Comparison of ENCODE assay signal across 9 cellular contexts in the genomic region with DNA sequence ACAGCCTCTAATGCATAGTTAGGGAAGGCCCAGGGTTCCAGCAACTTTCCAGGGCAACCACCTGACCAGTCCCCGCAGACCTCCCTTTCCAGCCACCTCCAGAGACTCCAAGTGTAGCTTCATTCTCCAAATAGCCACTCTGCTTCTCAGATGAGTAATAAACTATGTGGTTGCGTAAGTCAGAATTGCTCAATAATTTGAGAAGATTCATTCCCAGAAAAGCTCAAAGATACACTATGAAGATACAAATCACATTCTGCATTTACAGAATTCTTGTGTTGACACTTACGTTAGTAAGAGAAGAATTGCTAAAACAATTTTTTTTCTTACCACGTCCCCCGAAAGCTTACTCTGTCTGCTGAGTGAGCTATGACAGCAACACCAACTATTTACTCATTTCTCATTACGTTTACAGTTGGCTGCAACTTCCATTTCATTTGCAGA. TPM values are rescaled to one million over a fixed set of nuclear protein-coding genes. Genes with fewer than 3 reads are reported as not detected.
DNase-seq lines count a peak whose midpoint lies in the region; ATAC-seq and TF ChIP-seq lines count a peak whose summit lies in the region.
"Had no signal": no experiment of that assay in that cellular context is flagged by ENCODE, and none has a peak within 500 bp of the region (broad histone marks: within the 10 kb centered on the region; RNA-seq: fewer than 3 reads in every experiment).

No MANE protein-coding gene starts in this region.

- H3K4me3 ChIP-seq in A673 (ENCODE audit: low read depth, low read length, poor library complexity, severe bottlenecking) (no peak overlapping the region), body of pancreas (no peak overlapping the region), left lung (no peak overlapping the region)

- H3K9me3 ChIP-seq in A673 (ENCODE audit: low read depth, low read length, poor library complexity, severe bottlenecking), result no peaks in the 10 kb centered on the region
- no peaks in the 10 kb centered on the region for H3K9me3 ChIP-seq in body of pancreas
- no peaks in the 10 kb centered on the region for H3K9me3 ChIP-seq in left lung

- no peaks in the 10 kb centered on the region for H3K9me3 Mint-ChIP-seq in activated T-helper 1 cell treated with anti-CD3 and anti-CD28 coated beads, Interleukin-12 subunit alpha, Interleukin-12 subunit beta, Interleukin-2, Interleukin-4 antibody, amounts not matched to agents 30 ng/mL and 10 ng/mL and 1 ng/mL, durations not matched to agents 14 hours and 24 hours and 36 hours
- peaks cover 0 to 1% (median 0%) of the 10 kb centered on the region in 9 donors for H3K9me3 Mint-ChIP-seq in naive thymus-derived CD8-positive, alpha-beta T cell
- H3K9me3 Mint-ChIP-seq: activated naive CD8-positive, alpha-beta T cell treated with anti-CD3 and anti-CD28 coated beads, Interleukin-2, amount 10 ng/mL, durations not matched to agents 7 days and 5 days had no signal

- ATAC-seq in body of pancreas, result peak; percentile 64
- ATAC-seq in left lung, result peak; percentile 84
- ATAC-seq in naive thymus-derived CD8-positive, alpha-beta T cell, result no peak

- POLR2A ChIA-PET in A673 (lab: Charles Lee; ENCODE audit: low non-redundant PET), result interaction anchor here (0.6 to 0.9 kb wide), 2 partner anchors 105 to 564 kb away, joined by 3 to 11 read pairs; no protein-coding TSS in a partner anchor
- POLR2A ChIA-PET in naive thymus-derived CD8-positive, alpha-beta T cell (lab: Charles Lee), result interaction anchor here (0.6 kb wide), 1 partner anchor 416 kb away, joined by 5 read pairs; no protein-coding TSS in a partner anchor

- no peaks in the 10 kb centered on the region for H3K36me3 Mint-ChIP-seq in activated T-helper 1 cell treated with anti-CD3 and anti-CD28 coated beads, Interleukin-12 subunit alpha, Interleukin-12 subunit beta, Interleukin-2, Interleukin-4 antibody, amounts not matched to agents 30 ng/mL and 10 ng/mL and 1 ng/mL, durations not matched to agents 14 hours and 24 hours and 36 hours (ENCODE audit: low read depth)
- no peaks in the 10 kb centered on the region for H3K36me3 Mint-ChIP-seq in naive thymus-derived CD8-positive, alpha-beta T cell
- H3K36me3 Mint-ChIP-seq: activated naive CD8-positive, alpha-beta T cell treated with anti-CD3 and anti-CD28 coated beads, Interleukin-2, amount 10 ng/mL, durations not matched to agents 7 days and 5 days had no signal

- H3K4me1 ChIP-seq in A673 (ENCODE audit: insufficient read depth, low read length, poor library complexity, severe bottlenecking) (peaks cover 9% of the 10 kb centered on the region), body of pancreas (no peaks in the 10 kb centered on the region), left lung (peaks cover 3 to 30% of the 10 kb centered on the region in 2 donors)

- intact Hi-C loops in A673 (cut with micrococcal nuclease; ENCODE audit: unreplicated experiment), result loop anchor here (10.0 kb wide), 1 partner anchor 65 kb away; no protein-coding TSS in a partner anchor
- intact Hi-C loops in body of pancreas (cut with DNase I), result no loop called here
- intact Hi-C loops in left lung (cut with DNase I), result no loop called here
- intact Hi-C loops in activated T-helper 1 cell treated with anti-CD3 and anti-CD28 coated beads, Interleukin-12 subunit alpha, Interleukin-12 subunit beta, Interleukin-2, Interleukin-4 antibody, amounts not matched to agents 30 ng/mL and 10 ng/mL and 1 ng/mL, durations not matched to agents 14 hours and 24 hours and 36 hours (cut with micrococcal nuclease), result loop anchor here (10.0 kb wide), 1 partner anchor 125 kb away; no protein-coding TSS in a partner anchor

- H3K27ac ChIP-seq in A673 (ENCODE audit: low read depth, low read length, poor library complexity, severe bottlenecking) (peak overlapping the region; percentile 55), body of pancreas (peak overlapping the region in 1 of 4 donors; percentile 41), left lung (peak overlapping the region; percentile 33 to 62)

- no peak for TF ChIP-seq POLR2A in body of pancreas (IDR thresholded peaks at IDR 0.05)

- TF ChIP-seq CTCF in A673 (conservative IDR thresholded peaks at IDR 0.05; ENCODE audit: low read depth, low read length) (no peak), body of pancreas (IDR thresholded peaks at IDR 0.05) (no peak), left lung (IDR thresholded peaks at IDR 0.05) (no peak)

- peaks cover 6% of the 10 kb centered on the region for H3K4me1 Mint-ChIP-seq in activated T-helper 1 cell treated with anti-CD3 and anti-CD28 coated beads, Interleukin-12 subunit alpha, Interleukin-12 subunit beta, Interleukin-2, Interleukin-4 antibody, amounts not matched to agents 30 ng/mL and 10 ng/mL and 1 ng/mL, durations not matched to agents 14 hours and 24 hours and 36 hours (ENCODE audit: low read depth)
- H3K4me1 Mint-ChIP-seq in naive thymus-derived CD8-positive, alpha-beta T cell, result peaks cover 5 to 21% (median 14%) of the 10 kb centered on the region in 4 donors

- BruUV-seq in A673 (replicated peaks; lab: Mats Ljungman, UMichigan), result no TSS peak

- H3K4me3 Mint-ChIP-seq in activated T-helper 1 cell treated with anti-CD3 and anti-CD28 coated beads, Interleukin-12 subunit alpha, Interleukin-12 subunit beta, Interleukin-2, Interleukin-4 antibody, amounts not matched to agents 30 ng/mL and 10 ng/mL and 1 ng/mL, durations not matched to agents 14 hours and 24 hours and 36 hours, result no peak overlapping the region
- no peak overlapping the region for H3K4me3 Mint-ChIP-seq in naive thymus-derived CD8-positive, alpha-beta T cell
- H3K4me3 Mint-ChIP-seq: activated naive CD8-positive, alpha-beta T cell treated with anti-CD3 and anti-CD28 coated beads, Interleukin-2, amount 10 ng/mL, durations not matched to agents 7 days and 5 days had no signal

- H3K36me3 ChIP-seq in A673 (ENCODE audit: insufficient read depth, low read length, poor library complexity, severe bottlenecking) (no peaks in the 10 kb centered on the region), body of pancreas (replicated peaks in 1 of 2; ENCODE audit: insufficient read depth in 1 of 2, low read depth in 2 of 2) (no peaks in the 10 kb centered on the region), left lung (no peaks in the 10 kb centered on the region)

- no peak overlapping the region for H3K27ac Mint-ChIP-seq in activated T-helper 1 cell treated with anti-CD3 and anti-CD28 coated beads, Interleukin-12 subunit alpha, Interleukin-12 subunit beta, Interleukin-2, Interleukin-4 antibody, amounts not matched to agents 30 ng/mL and 10 ng/mL and 1 ng/mL, durations not matched to agents 14 hours and 24 hours and 36 hours
- no peak overlapping the region for H3K27ac Mint-ChIP-seq in naive thymus-derived CD8-positive, alpha-beta T cell
- H3K27ac Mint-ChIP-seq: activated naive CD8-positive, alpha-beta T cell treated with anti-CD3 and anti-CD28 coated beads, Interleukin-2, amount 10 ng/mL, durations not matched to agents 7 days and 5 days had no signal

- peaks cover 3% of the 10 kb centered on the region for H3K27me3 Mint-ChIP-seq in activated T-helper 1 cell treated with anti-CD3 and anti-CD28 coated beads, Interleukin-12 subunit alpha, Interleukin-12 subunit beta, Interleukin-2, Interleukin-4 antibody, amounts not matched to agents 30 ng/mL and 10 ng/mL and 1 ng/mL, durations not matched to agents 14 hours and 24 hours and 36 hours (ENCODE audit: insufficient read depth)
- peaks cover 0 to 3% (median 0%) of the 10 kb centered on the region in 5 donors for H3K27me3 Mint-ChIP-seq in naive thymus-derived CD8-positive, alpha-beta T cell

- H3K27me3 ChIP-seq in A673 (replicated peaks; ENCODE audit: insufficient read depth, low read depth, low read length, poor library complexity) (no peaks in the 10 kb centered on the region), body of pancreas (no peaks in the 10 kb centered on the region), left lung (no peaks in the 10 kb centered on the region)

- CTCF ChIA-PET in A673 (lab: Charles Lee), result interaction anchor here (0.6 kb wide), 1 partner anchor 13 kb away, joined by 4 read pairs; no protein-coding TSS in a partner anchor

- WGBS in body of pancreas, 2 donors, result 57 to 71% methylated on average over 6 of the region's 6 CpGs

- DNase-seq in A673 (ENCODE audit: low spot score), result peak; percentile 71
- DNase-seq in HuH-7.5 (ENCODE audit: low spot score), result peak; percentile 17
- DNase-seq in body of pancreas, result no peak
- peak in 1 of 2 donors; percentile 62 for DNase-seq in left lung
- no peak for DNase-seq in activated T-helper 1 cell treated with anti-CD3 and anti-CD28 coated beads, Interleukin-12 subunit alpha, Interleukin-12 subunit beta, Interleukin-2, Interleukin-4 antibody, amounts not matched to agents 30 ng/mL and 10 ng/mL and 1 ng/mL, durations not matched to agents 14 hours and 24 hours and 36 hours (ENCODE audit: low spot score)
- no peak for DNase-seq in NCI-H2107 treated with DMSO at 0.1 percent for 48 hours (lab: John Stamatoyannopoulos, UW; ENCODE audit: unreplicated experiment)
- DNase-seq in cerebellum (ENCODE audit: low spot score), result no peak
- DNase-seq in naive thymus-derived CD8-positive, alpha-beta T cell, result no peak
- DNase-seq: activated naive CD8-positive, alpha-beta T cell treated with anti-CD3 and anti-CD28 coated beads, Interleukin-2, amount 10 ng/mL, durations not matched to agents 7 days and 5 days had no signal

RNA-seq across cellular contexts. Expression of gene LATS2, which starts 8.2 kb away (rescaled TPM):
- total RNA-seq in A673 (2021) (13.1 and 14.2 TPM in 2 replicates), body of pancreas (10 to 100 TPM; 12.2 to 17.5 TPM), left lung (10 to 100 TPM; 30.7 to 31.9 TPM), cerebellum (4.3 TPM)
- total RNA-seq in activated T-helper 1 cell treated with anti-CD3 and anti-CD28 coated beads, Interleukin-12 subunit alpha, Interleukin-12 subunit beta, Interleukin-2, Interleukin-4 antibody, amounts not matched to agents 30 ng/mL and 10 ng/mL and 1 ng/mL, durations not matched to agents 14 hours and 24 hours and 36 hours, result 2.2 and 2.5 TPM in 2 replicates
- total RNA-seq in naive thymus-derived CD8-positive, alpha-beta T cell, result under 1 TPM; 0.60 to 0.70 TPM
- polyA plus RNA-seq in naive thymus-derived CD8-positive, alpha-beta T cell, result under 1 TPM in 2 of 3 donors, not detected in 1; 0.06 to 0.15 TPM

Comparison
In these comparisons a context has a peak if more than half of its experiments do, and no peak if none do; other contexts are left out.
1. DNase-seq: peak in A673 (single experiment) and HuH-7.5 (single experiment); none in body of pancreas (0 of 4), activated T-helper 1 cell treated with anti-CD3 and anti-CD28 coated beads, Interleukin-12 subunit alpha, Interleukin-12 subunit beta, Interleukin-2, Interleukin-4 antibody, amounts not matched to agents 30 ng/mL and 10 ng/mL and 1 ng/mL, durations not matched to agents 14 hours and 24 hours and 36 hours (single experiment), NCI-H2107 treated with DMSO at 0.1 percent for 48 hours (single experiment), cerebellum (single experiment) and naive thymus-derived CD8-positive, alpha-beta T cell (0 of 10).
2. ATAC-seq: peak in body of pancreas (single experiment) and left lung (single experiment); none in naive thymus-derived CD8-positive, alpha-beta T cell (0 of 2).
3. intact Hi-C loops: an anchor here in A673 (10.0 kb wide) and activated T-helper 1 cell treated with anti-CD3 and anti-CD28 coated beads, Interleukin-12 subunit alpha, Interleukin-12 subunit beta, Interleukin-2, Interleukin-4 antibody, amounts not matched to agents 30 ng/mL and 10 ng/mL and 1 ng/mL, durations not matched to agents 14 hours and 24 hours and 36 hours (10.0 kb wide); none called in body of pancreas and left lung.